In the genomic region with DNA sequence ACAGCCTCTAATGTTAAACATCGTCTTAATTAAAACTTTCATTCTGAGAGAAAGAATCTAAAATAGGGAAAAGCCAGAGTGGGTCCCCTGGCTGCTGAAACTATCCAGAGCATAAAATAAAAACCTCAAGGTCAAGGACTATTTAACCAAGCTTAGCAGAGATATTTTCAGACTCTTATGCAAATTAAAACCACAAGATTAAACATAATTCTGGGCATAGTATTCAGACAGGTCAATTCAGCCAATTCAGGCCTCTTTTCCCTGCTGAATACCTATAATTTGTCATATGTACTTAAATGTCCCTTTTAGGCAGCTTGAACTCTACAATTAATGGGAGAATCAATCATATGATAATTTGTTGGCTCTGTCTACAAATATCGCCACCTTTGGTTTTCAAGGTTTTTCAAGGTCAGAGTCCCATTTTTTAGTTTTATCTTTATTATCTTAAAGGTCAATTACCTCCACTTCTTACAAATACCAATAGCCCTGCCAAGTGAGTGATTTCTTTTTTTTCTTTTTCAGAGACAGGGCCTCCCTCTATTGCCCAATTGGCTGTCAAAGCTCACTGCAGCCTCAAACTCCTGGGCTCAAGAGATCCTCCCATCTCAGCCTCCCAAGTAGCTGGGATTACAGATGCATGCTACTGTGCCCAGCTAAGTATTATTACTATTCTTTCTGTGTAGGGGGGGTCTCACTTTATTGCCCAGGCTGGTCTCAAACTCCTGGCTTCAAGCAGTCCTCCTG, we compare ENCODE assay signal across 15 cellular contexts.
A peak's percentile ranks its signal among the peaks of the same experiment; 100 is the strongest.
DNase-seq lines count a peak whose midpoint lies in the region; ATAC-seq and TF ChIP-seq lines count a peak whose summit lies in the region.
"Had no signal": no experiment of that assay in that cellular context is flagged by ENCODE, and none has a peak within 500 bp of the region (broad histone marks: within the 10 kb centered on the region; RNA-seq: fewer than 3 reads in every experiment).

No MANE protein-coding gene starts in this region.

- H3K9me3 Mint-ChIP-seq in Calu3 (ENCODE audit: low read depth, unreplicated experiment), result no peaks in the 10 kb centered on the region
- H3K9me3 Mint-ChIP-seq: IgD-negative memory B cell, immature natural killer cell had no signal

- DNase-seq in NCI-H526 treated with DMSO at 0.1 percent for 48 hours (lab: John Stamatoyannopoulos, UW), result peak; percentile 10
- no peak for DNase-seq in left lung
- DNase-seq in Calu3, result no peak
- DNase-seq in foreskin fibroblast, result no peak
- DNase-seq in LoVo (ENCODE audit: low spot score), result no peak
- no peak for DNase-seq in Right ventricle myocardium superior
- DNase-seq: activated CD4-positive, alpha-beta T cell treated with anti-CD3 and anti-CD28 coated beads, Interleukin-2, amount 50 U/mL, for 1 hour; AML-193; immature natural killer cell; naive B cell; NCI-H2029; T-helper 1 cell had no signal

- H3K4me3 Mint-ChIP-seq in Calu3 (ENCODE audit: low read depth, unreplicated experiment), result no peak overlapping the region
- H3K4me3 Mint-ChIP-seq: IgD-negative memory B cell, immature natural killer cell had no signal

- H3K4me1 Mint-ChIP-seq in Calu3 (ENCODE audit: low read depth, unreplicated experiment), result no peaks in the 10 kb centered on the region
- H3K4me1 Mint-ChIP-seq: immature natural killer cell had no signal

- H3K36me3 ChIP-seq in left lung, result no peaks in the 10 kb centered on the region

- no peak overlapping the region for H3K4me3 ChIP-seq in left lung
- no peak overlapping the region for H3K4me3 ChIP-seq in foreskin fibroblast (ENCODE audit: low read depth in 1 of 2, low read length in 2 of 2)

- no peaks in the 10 kb centered on the region for H3K27me3 ChIP-seq in left lung

- peak; percentile 83 for ATAC-seq in GM18511 (IDR thresholded peaks at IDR 0.05; ENCODE audit: unreplicated experiment)
- ATAC-seq in GM21786 (IDR thresholded peaks at IDR 0.05; ENCODE audit: unreplicated experiment), result peak; percentile 44
- ATAC-seq in left lung, result peak; percentile 57
- no peak for ATAC-seq in Right ventricle myocardium superior (ENCODE audit: poor library complexity)

- no peaks in the 10 kb centered on the region for H3K27me3 Mint-ChIP-seq in Calu3 (ENCODE audit: unreplicated experiment)
- H3K27me3 Mint-ChIP-seq: IgD-negative memory B cell, naive B cell had no signal

- no peak for TF ChIP-seq CTCF in left lung (IDR thresholded peaks at IDR 0.05)
- TF ChIP-seq CTCF in Calu3 (IDR thresholded peaks at IDR 0.05; ENCODE audit: unreplicated experiment), result no peak
- TF ChIP-seq CTCF in foreskin fibroblast (IDR thresholded peaks at IDR 0.05; ENCODE audit: low read depth, low read length), result no peak

- peaks cover 3% of the 10 kb centered on the region for H3K36me3 Mint-ChIP-seq in Calu3 (ENCODE audit: insufficient read depth, unreplicated experiment)
- H3K36me3 Mint-ChIP-seq: IgD-negative memory B cell, immature natural killer cell, naive B cell had no signal

- BruUV-seq in Calu3 (replicated peaks; lab: Mats Ljungman, UMichigan), result no TSS peak

- no peaks in the 10 kb centered on the region for H3K4me1 ChIP-seq in left lung

- H3K9me3 ChIP-seq in left lung, result no peaks in the 10 kb centered on the region

- CTCF ChIA-PET in Calu3 (lab: Charles Lee), result interaction anchor here (1.4 kb wide), 1 partner anchor 10 kb away, joined by 3 read pairs; no protein-coding TSS in a partner anchor

- intact Hi-C loops in left lung (cut with DNase I) (no loop called here), Calu3 (cut with micrococcal nuclease; ENCODE audit: unreplicated experiment) (no loop called here), Right ventricle myocardium superior (cut with DNase I) (no loop called here)

- peak overlapping the region in 1 of 2 donors; percentile 7 for H3K27ac ChIP-seq in left lung

- H3K27ac Mint-ChIP-seq in Calu3 (ENCODE audit: unreplicated experiment), result no peak overlapping the region
- H3K27ac Mint-ChIP-seq: IgD-negative memory B cell, immature natural killer cell had no signal
